Comparison of ENCODE assay signal across 13 cellular contexts in the genomic region with DNA sequence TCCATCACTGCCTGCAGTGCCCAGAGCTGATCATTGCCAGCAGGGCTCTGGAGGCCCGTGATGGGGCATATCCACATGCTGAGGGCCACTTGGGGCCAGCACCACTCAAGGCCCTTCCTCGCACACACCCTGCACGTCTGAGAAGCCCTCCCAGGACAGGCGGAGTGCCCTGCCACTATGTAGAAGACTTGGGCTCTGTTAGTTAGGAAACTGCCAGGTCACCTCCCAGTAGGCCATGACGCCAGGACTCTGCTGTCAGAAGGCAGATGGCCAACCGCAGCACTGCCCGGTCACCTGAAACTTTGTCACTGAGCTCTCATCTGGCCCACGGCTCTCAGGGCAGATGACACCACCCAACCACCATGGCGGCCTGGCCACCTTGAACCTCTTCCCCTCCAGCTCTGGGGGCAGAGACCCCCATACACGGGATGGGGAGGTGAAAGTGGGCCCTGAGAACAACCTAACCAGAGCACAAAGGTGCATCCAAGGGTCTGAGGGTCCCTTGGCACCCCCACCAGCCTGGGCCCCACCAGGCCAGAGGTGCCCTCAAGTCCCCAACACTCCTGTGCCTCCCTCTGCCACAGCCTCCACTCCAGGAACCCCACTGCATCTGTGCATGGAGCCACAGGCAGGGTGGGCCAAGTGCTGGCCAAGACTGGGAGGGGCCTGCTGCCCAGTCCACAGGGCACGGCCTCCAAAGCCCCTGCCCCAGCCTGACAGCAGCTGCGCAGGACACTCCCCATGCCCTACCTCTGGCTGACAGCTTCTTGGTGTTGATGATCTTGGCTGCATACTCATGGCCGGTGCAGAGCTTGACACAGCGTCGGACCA. TPM values are rescaled to one million over a fixed set of nuclear protein-coding genes. Genes with fewer than 3 reads are reported as not detected.
A peak's percentile ranks its signal among the peaks of the same experiment; 100 is the strongest.
DNase-seq lines count a peak whose midpoint lies in the region; ATAC-seq, FAIRE-seq and TF ChIP-seq lines count a peak whose summit lies in the region.
"Had no signal": no experiment of that assay in that cellular context is flagged by ENCODE, and none has a peak within 500 bp of the region (broad histone marks: within the 10 kb centered on the region; RNA-seq: fewer than 3 reads in every experiment).

No MANE protein-coding gene starts in this region.

- TF ChIP-seq EP300 in HepG2 (IDR thresholded peaks at IDR 0.05; ENCODE audit: low read depth in 2 of 2, low read length in 2 of 2) (no peak), HepG2 (CRISPR knock-in tag; IDR thresholded peaks at IDR 0.05; ENCODE audit: borderline replicate concordance) (no peak)

- BruUV-seq in HepG2 (replicated peaks; lab: Mats Ljungman, UMichigan): no TSS peak

- intact Hi-C loops in right lobe of liver (cut with DNase I): no loop called here
- intact Hi-C loops in HepG2 (cut with micrococcal nuclease; ENCODE audit: unreplicated experiment): no loop called here
- intact Hi-C loops in Right ventricle myocardium superior (cut with DNase I): no loop called here
- intact Hi-C loops in aorta (cut with DNase I): no loop called here

- H3K27ac ChIP-seq in right lobe of liver: no peak overlapping the region
- no peak overlapping the region for H3K27ac ChIP-seq in HepG2 (ENCODE audit: extremely low read length, insufficient read depth, low read length)
- no peak overlapping the region for H3K27ac ChIP-seq in osteoblast (ENCODE audit: low read depth, low read length)
- H3K27ac ChIP-seq in aorta (ENCODE audit: low read depth in 1 of 2, low read length in 2 of 2): no peak overlapping the region

- no peaks in the 10 kb centered on the region for H3K27me3 ChIP-seq in right lobe of liver
- peaks cover 8 to 65% of the 10 kb centered on the region in 2 experiments for H3K27me3 ChIP-seq in HepG2 (ENCODE audit: control insufficient read depth in 1 of 2, insufficient read depth in 2 of 2, low read length in 2 of 2)
- no peaks in the 10 kb centered on the region for H3K27me3 ChIP-seq in osteoblast (ENCODE audit: insufficient read depth, low read length)
- no peaks in the 10 kb centered on the region for H3K27me3 ChIP-seq in aorta (ENCODE audit: control insufficient read depth in 1 of 2, insufficient read depth in 2 of 2, low read length in 1 of 2)

- in situ Hi-C loops in HepG2 (cut with HindIII; ENCODE audit: extremely low pct_ligation_motif_present, low pct_unique_long_range_greater_than_20kb): no loop called here

- no peak for ATAC-seq in right lobe of liver
- no peak for ATAC-seq in HepG2
- peak; percentile 81 for ATAC-seq in Right ventricle myocardium superior (ENCODE audit: poor library complexity)
- ATAC-seq in aorta (ENCODE audit: low FRiP score): no peak
- ATAC-seq: naive thymus-derived CD4-positive, alpha-beta T cell had no signal

- H3K9me3 ChIP-seq in right lobe of liver: no peaks in the 10 kb centered on the region
- H3K9me3 ChIP-seq in HepG2 (ENCODE audit: low read length): no peaks in the 10 kb centered on the region
- H3K9me3 ChIP-seq in osteoblast (ENCODE audit: low read depth, low read length): no peaks in the 10 kb centered on the region
- H3K9me3 ChIP-seq in aorta (ENCODE audit: control insufficient read depth, low read length): no peaks in the 10 kb centered on the region

- no peaks in the 10 kb centered on the region for H3K36me3 ChIP-seq in right lobe of liver
- H3K36me3 ChIP-seq in HepG2 (replicated peaks in 1 of 2; ENCODE audit: control insufficient read depth in 1 of 2, insufficient read depth in 2 of 2, low read length in 2 of 2): no peaks in the 10 kb centered on the region
- H3K36me3 ChIP-seq in osteoblast (ENCODE audit: insufficient read depth, low read length): no peaks in the 10 kb centered on the region
- H3K36me3 ChIP-seq in aorta (ENCODE audit: control insufficient read depth in 1 of 2, insufficient read depth in 2 of 2, low read length in 1 of 2): no peaks in the 10 kb centered on the region

- H3K4me3 ChIP-seq in right lobe of liver: no peak overlapping the region
- no peak overlapping the region for H3K4me3 ChIP-seq in HepG2 (replicated peaks in 1 of 3; ENCODE audit: insufficient read depth in 1 of 3, low read depth in 2 of 3, low read length in 3 of 3)
- H3K4me3 ChIP-seq in osteoblast (ENCODE audit: insufficient read depth, low read length): no peak overlapping the region
- H3K4me3 ChIP-seq in aorta (ENCODE audit: low read length in 2 of 2): no peak overlapping the region

- no peak overlapping the region for H3K9ac ChIP-seq in HepG2 (ENCODE audit: insufficient read depth, low read depth, low read length)

- POLR2A ChIA-PET in HepG2 (lab: Yijun Ruan, JAX): no interaction called here

- no peak for TF ChIP-seq POLR2A in right lobe of liver (IDR thresholded peaks at IDR 0.05)
- TF ChIP-seq POLR2A in HepG2 (IDR thresholded peaks at IDR 0.05; ENCODE audit: insufficient read depth in 1 of 2, low read depth in 2 of 2, low read length in 2 of 2): no peak
- no peak for TF ChIP-seq POLR2A in H54 (IDR thresholded peaks at IDR 0.05; ENCODE audit: low read depth, low read length)

- 93% methylated on average over 3 of the region's 15 CpGs for WGBS in right lobe of liver (ENCODE audit: insufficient coverage, low coverage, low lambda C conversion rate, missing lambda C conversion rate)
- WGBS in HepG2 (ENCODE audit: low lambda C conversion rate): 28% methylated on average over 8 of the region's 15 CpGs
- WGBS in aorta, 2 donors: 88 to 90% methylated on average over 15 of the region's 15 CpGs

- H3K79me2 ChIP-seq in HepG2 (ENCODE audit: insufficient read depth, low read length) (no peaks in the 10 kb centered on the region), osteoblast (ENCODE audit: insufficient read depth, low read length) (no peaks in the 10 kb centered on the region)

- no peak for TF ChIP-seq CTCF in right lobe of liver (IDR thresholded peaks at IDR 0.05)
- TF ChIP-seq CTCF in HepG2 (CRISPR knock-in tag; IDR thresholded peaks at IDR 0.05): no peak
- no peak for TF ChIP-seq CTCF in osteoblast (IDR thresholded peaks at IDR 0.05; ENCODE audit: extremely low read depth, low read depth, low read length)

- no peak for TF ChIP-seq RAD21 in HepG2 (CRISPR knock-in tag; IDR thresholded peaks at IDR 0.05)

- no peak overlapping the region for H3K4me2 ChIP-seq in HepG2 (ENCODE audit: low read depth, low read length)
- no peak overlapping the region for H3K4me2 ChIP-seq in osteoblast (ENCODE audit: insufficient read depth, low read length)

- H4K20me1 ChIP-seq in HepG2 (ENCODE audit: insufficient read depth, low read length): peaks cover 3% of the 10 kb centered on the region; the same call in 1 of the 2 replicates
- H4K20me1 ChIP-seq in osteoblast (ENCODE audit: insufficient read depth, low read length): no peaks in the 10 kb centered on the region

- CTCF ChIA-PET in HepG2 (lab: Yijun Ruan, JAX; ENCODE audit: low intra/inter-chr PET ratio, low total read pairs): no interaction called here

- H2AFZ ChIP-seq in HepG2 (ENCODE audit: low read length) (no peak overlapping the region), osteoblast (ENCODE audit: low read length) (no peak overlapping the region)

- DNase-seq in right lobe of liver (peak; percentile 11 to 43 (median 37)), HepG2 (ENCODE audit: low spot score) (no peak), Right ventricle myocardium superior (peak; percentile 69), osteoblast (ENCODE audit: insufficient read length, low spot score, missing footprints) (peak; percentile 90), aorta (peak; percentile 30 to 56), DMS79 treated with DMSO at 0.1 percent for 48 hours (lab: John Stamatoyannopoulos, UW) (no peak), H54 (ENCODE audit: insufficient read length, low spot score) (no peak), GM19239 (ENCODE audit: insufficient read length, low spot score) (no peak)
- DNase-seq: activated CD4-positive, alpha-beta T cell treated with anti-CD3 and anti-CD28 coated beads, Interleukin-2, amount 50 U/mL, for 48 hours; immature natural killer cell had no signal

- H3K4me1 ChIP-seq in right lobe of liver (no peaks in the 10 kb centered on the region), HepG2 (ENCODE audit: insufficient read depth, low read length) (peaks cover 9% of the 10 kb centered on the region; the same call in 1 of the 2 replicates), osteoblast (ENCODE audit: insufficient read depth, low read length) (peaks cover 15% of the 10 kb centered on the region), aorta (ENCODE audit: control insufficient read depth in 1 of 2, insufficient read depth in 2 of 2, low read length in 2 of 2) (no peaks in the 10 kb centered on the region)

- FAIRE-seq in HepG2 (lab: Jason Lieb, UNC) (no peak), H54 (lab: Jason Lieb, UNC) (no peak), GM19239 (lab: Jason Lieb, UNC) (no peak)
- FAIRE-seq: H1 had no signal

TF ChIP-seq in HepG2, 621 proteins besides CTCF, POLR2A, EP300 and RAD21 (continues in another document):
- TF ChIP-seq AGO2 (optimal IDR thresholded peaks at IDR 0.05; ENCODE audit: low read depth, low read length) (no peak), SP2 (CRISPR knock-in tag; IDR thresholded peaks at IDR 0.05) (no peak)

RNA-seq across cellular contexts. Expression of a gene that starts 41.8 kb away (rescaled TPM):
- total RNA-seq in right lobe of liver (1 to 10 TPM; 2.1 to 5.1 (median 3.3) TPM), HepG2 (2016; rRNA removed; fragmentation: Illumina TruSeq; extraction: Trizol) (0.13 and 0.27 TPM in 2 replicates), Right ventricle myocardium superior (87.2 TPM), osteoblast (not detected in 2 replicates), aorta (1 to 10 TPM; 2.4 to 4.4 TPM)
- not detected in 2 replicates for total RNA-seq in HepG2 (2016; cell fraction: cytosol; rRNA removed; fragmentation: Illumina TruSeq; extraction: Trizol; ENCODE audit: low read depth)
- 0.06 and 0.19 TPM in 2 replicates for total RNA-seq in HepG2 (2016; cell fraction: insoluble cytoplasmic fraction; rRNA removed; fragmentation: Illumina TruSeq; extraction: Trizol)
- total RNA-seq in HepG2 (2016; cell fraction: membrane; rRNA removed; fragmentation: Illumina TruSeq; extraction: Trizol): 0.21 TPM in 1 of 2 replicates, not detected in the other
- total RNA-seq in HepG2 (2016; cell fraction: nucleus; rRNA removed; fragmentation: Illumina TruSeq; extraction: Trizol): 0.09 TPM in 1 of 2 replicates, not detected in the other
- polyA plus RNA-seq in HepG2 (2011; rRNA removed) (0.20 and 0.48 TPM in 2 replicates), aorta (10 to 100 TPM in 1 of 2 donors, not detected in 1; 12.8 TPM)
- polyA plus RNA-seq in HepG2 (2011; cell fraction: cytosol; rRNA removed): 0.09 and 0.39 TPM in 2 replicates
- polyA plus RNA-seq in HepG2 (2011; cell fraction: nucleus; rRNA removed): 0.10 and 0.19 TPM in 2 replicates
- polyA plus RNA-seq in HepG2 (2012): 0.09 TPM in 1 of 2 replicates, not detected in the other
- 0.18 TPM in 1 of 2 replicates, not detected in the other for polyA plus RNA-seq in HepG2 (2016; cell fraction: cytosol; fragmentation: Illumina TruSeq; extraction: Trizol; ENCODE audit: low read depth)
- 0.43 and 0.62 TPM in 2 replicates for polyA plus RNA-seq in HepG2 (2016; cell fraction: insoluble cytoplasmic fraction; fragmentation: Illumina TruSeq; extraction: Trizol; ENCODE audit: low read depth)
- 0.30 TPM in 1 of 2 replicates, not detected in the other for polyA plus RNA-seq in HepG2 (2016; cell fraction: membrane; fragmentation: Illumina TruSeq; extraction: Trizol; ENCODE audit: low read depth)
- polyA plus RNA-seq in HepG2 (2016; cell fraction: nucleus; fragmentation: Illumina TruSeq; extraction: Trizol; ENCODE audit: insufficient read depth, low read depth): not detected in 2 replicates
- polyA minus RNA-seq in HepG2 (2011; rRNA and poly(A)+ RNA removed; ENCODE audit: low replicate concordance): 0.04 and 0.56 TPM in 2 replicates
- polyA minus RNA-seq in HepG2 (2011; cell fraction: cytosol; rRNA and poly(A)+ RNA removed): not detected in 2 replicates
- polyA minus RNA-seq in HepG2 (2011; cell fraction: nucleus; rRNA and poly(A)+ RNA removed): not detected in 2 replicates
- total RNA-seq: T-helper 1 cell treated with Interleukin-12 subunit alpha and Interleukin-12 subunit beta and Interleukin-4 antibody, amounts not matched to agents 30 ng/mL and 1 ng/mL, for 36 hours had no signal
- polyA plus RNA-seq: immature natural killer cell; naive thymus-derived CD4-positive, alpha-beta T cell had no signal

Comparison
In these comparisons a context has a peak if more than half of its experiments do, and no peak if none do; other contexts are left out.
1. DNase-seq: peak in right lobe of liver (3 of 3), Right ventricle myocardium superior (single experiment), osteoblast (single experiment) and aorta (2 of 2); none in HepG2 (single experiment), DMS79 treated with DMSO at 0.1 percent for 48 hours (single experiment), H54 (single experiment) and GM19239 (single experiment).
2. RNA of a gene that starts 41.8 kb away (total RNA-seq): 87.2 TPM in Right ventricle myocardium superior (single experiment); 2.4 to 4.4 TPM in aorta, 2.1 to 5.1 TPM in right lobe of liver, 0.06 to 0.27 TPM in HepG2 and not detected in osteoblast; every median in the first group is over 10 times any median in the second.